ENCODE assay signal across 8 cellular contexts in genomic region chr16:56317998-56318912, GRCh38.
DNase-seq lines count a peak whose midpoint lies in the region; ATAC-seq and TF ChIP-seq lines count a peak whose summit lies in the region.

No MANE protein-coding gene starts in this region.

- H3K36me3 ChIP-seq in mammary epithelial cell (ENCODE audit: insufficient read depth, low read length), result no peaks in the 10 kb centered on the region

- H3K36me3 Mint-ChIP-seq in activated B cell treated with CpG ODN at 0.5 μM for 24 hours (ENCODE audit: low read depth), result no peaks in the 10 kb centered on the region

- intact Hi-C loops in activated B cell treated with CpG ODN at 0.5 μM for 24 hours (cut with micrococcal nuclease), result loop anchor here (1.0 to 10.0 kb wide), 6 partner anchors 115 to 606 kb away; no protein-coding TSS in a partner anchor
- intact Hi-C loops in mammary epithelial cell (cut with micrococcal nuclease), result loop anchor here (1.0 to 5.0 kb wide), 5 partner anchors 39 to 606 kb away; no protein-coding TSS in a partner anchor

- peaks cover 15% of the 10 kb centered on the region for H3K4me1 Mint-ChIP-seq in activated B cell treated with CpG ODN at 0.5 μM for 24 hours

- H3K27ac ChIP-seq in mammary epithelial cell (ENCODE audit: insufficient read depth, low read depth, low read length), result no peak overlapping the region

- H3K9me3 ChIP-seq in mammary epithelial cell (replicated peaks; ENCODE audit: insufficient read depth, low read length), result no peaks in the 10 kb centered on the region

- peaks cover 2% of the 10 kb centered on the region for H3K4me1 ChIP-seq in mammary epithelial cell (ENCODE audit: insufficient read depth, low read length)

- in situ Hi-C loops in mammary epithelial cell (cut with MboI; ENCODE audit: low sequenced_read_pairs in 2 of 2), result loop anchor here (10.0 to 25.0 kb wide), 4 partner anchors 273 to 606 kb away; no protein-coding TSS in a partner anchor

- POLR2A ChIA-PET in activated B cell treated with CpG ODN at 0.5 μM for 24 hours (lab: Charles Lee), result interaction anchor here (0.5 to 0.6 kb wide), 2 partner anchors 166 to 271 kb away, joined by 3 to 4 read pairs; no protein-coding TSS in a partner anchor

- ATAC-seq in HG02852 (IDR thresholded peaks at IDR 0.05; ENCODE audit: unreplicated experiment) (peak; percentile 90), activated B cell treated with CpG ODN at 0.5 μM for 24 hours (ENCODE audit: low read depth) (peak; percentile 99)

- dilution Hi-C loops in mammary epithelial cell (cut with HindIII; ENCODE audit: low sequenced_read_pairs), result no loop called here

- H3K4me2 ChIP-seq in mammary epithelial cell (ENCODE audit: insufficient read depth, low read depth, low read length), result peak overlapping the region; percentile 47

- H3K27ac Mint-ChIP-seq in activated B cell treated with CpG ODN at 0.5 μM for 24 hours, result no peak overlapping the region

- H3K4me3 ChIP-seq in mammary epithelial cell (replicated peaks in 1 of 3; ENCODE audit: insufficient read depth in 1 of 3, low read depth in 2 of 3, low read length in 3 of 3), result peak overlapping the region in 1 of 3 experiments; percentile 25

- no peak overlapping the region for H3K9ac ChIP-seq in mammary epithelial cell (ENCODE audit: insufficient read depth, low read length)

- H3K27me3 Mint-ChIP-seq in activated B cell treated with CpG ODN at 0.5 μM for 24 hours, result peaks cover 4% of the 10 kb centered on the region

- H4K20me1 ChIP-seq in mammary epithelial cell (ENCODE audit: insufficient read depth, low read length), result no peaks in the 10 kb centered on the region

- no peaks in the 10 kb centered on the region for H3K9me3 Mint-ChIP-seq in activated B cell treated with CpG ODN at 0.5 μM for 24 hours

- TF ChIP-seq CTCF in activated B cell treated with CpG ODN at 0.5 μM for 24 hours (IDR thresholded peaks at IDR 0.05) (peak; percentile 39), mammary epithelial cell (conservative IDR thresholded peaks at IDR 0.05 in 1 of 2, IDR thresholded peaks at IDR 0.05 in 1 of 2; ENCODE audit: extremely low read depth in 1 of 2, insufficient read depth in 1 of 2, low read depth in 1 of 2, low read length in 2 of 2) (peak; percentile 89 to 93)

- no peaks in the 10 kb centered on the region for H3K79me2 ChIP-seq in mammary epithelial cell (ENCODE audit: insufficient read depth, low read length)

- H3K27me3 ChIP-seq in mammary epithelial cell (ENCODE audit: insufficient read depth, low read length), result no peaks in the 10 kb centered on the region

- CTCF ChIA-PET in activated B cell treated with CpG ODN at 0.5 μM for 24 hours (lab: Charles Lee), result interaction anchor here (0.5 to 3.1 kb wide), 20 partner anchors 9 to 856 kb away, joined by 3 to 62 read pairs (median 3); no protein-coding TSS in a partner anchor
- CTCF ChIA-PET in mammary epithelial cell (lab: Charles Lee; ENCODE audit: low non-redundant PET), result interaction anchor here (0.5 to 0.7 kb wide), 2 partner anchors 9 to 273 kb away, joined by 3 to 7 read pairs; no protein-coding TSS in a partner anchor

- H2AFZ ChIP-seq in mammary epithelial cell (ENCODE audit: low read depth, low read length), result peak overlapping the region; percentile 80

- DNase-seq in DMS79 treated with DMSO at 0.1 percent for 48 hours (lab: John Stamatoyannopoulos, UW) (peak; percentile 7), DMS79 (lab: John Stamatoyannopoulos, UW) (no peak), NCI-H2107 (lab: John Stamatoyannopoulos, UW) (peak; percentile 62), activated B cell treated with CpG ODN at 0.5 μM for 24 hours (peak; percentile 66), mammary epithelial cell (peak; percentile 73), iPS-NIHi11 (ENCODE audit: low spot score) (peak; percentile 98), smooth muscle cell of the brain vasculature (ENCODE audit: low read depth, low spot score) (peak; percentile 39)

- 27% methylated on average over 24 of the region's 29 CpGs for WGBS in mammary epithelial cell (ENCODE audit: low coverage, missing lambda C conversion rate)

- peak overlapping the region; percentile 52 for H3K4me3 Mint-ChIP-seq in activated B cell treated with CpG ODN at 0.5 μM for 24 hours

- no TSS peak for BruUV-seq in mammary epithelial cell (replicated peaks; lab: Mats Ljungman, UMichigan)
